In genomic region chr7:140294454-140294853, GRCh38 we compare ENCODE assay signal across 1 cellular context.
TF ChIP-seq lines count a peak whose summit lies in the region.

No MANE protein-coding gene starts in this region.

TF ChIP-seq in HepG2, 621 proteins besides CTCF, POLR2A, EP300 and RAD21 (continued from another document):
- TF ChIP-seq ZHX2 (IDR thresholded peaks at IDR 0.05; ENCODE audit: low read depth) (no peak), ZHX2 (CRISPR knock-in tag; IDR thresholded peaks at IDR 0.05; ENCODE audit: borderline replicate concordance) (no peak)
